8 cellular contexts compared by ENCODE assay signal in the genomic region with DNA sequence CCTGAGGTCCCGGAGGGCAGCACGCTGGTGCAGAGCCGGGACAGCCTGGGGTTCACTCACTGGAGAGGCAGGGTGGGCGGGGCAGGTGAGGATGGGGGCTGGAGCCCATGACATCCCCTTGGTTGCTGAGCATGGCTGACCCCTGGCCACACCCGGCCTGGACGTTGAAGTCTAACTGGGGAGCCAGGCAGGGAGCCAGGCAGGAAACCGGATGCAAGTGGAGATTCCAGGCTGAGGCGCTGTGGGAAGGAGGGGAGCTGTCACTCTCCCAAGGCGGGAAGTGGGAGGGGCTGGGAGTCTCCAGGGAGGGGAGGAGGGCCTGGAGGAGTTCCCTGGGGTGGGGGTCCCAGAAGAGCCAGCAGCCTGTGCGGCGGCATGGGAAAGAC. TPM values are rescaled to one million over a fixed set of nuclear protein-coding genes. Genes with fewer than 3 reads are reported as not detected.
DNase-seq lines count a peak whose midpoint lies in the region; ATAC-seq and TF ChIP-seq lines count a peak whose summit lies in the region.

No MANE protein-coding gene starts in this region.

- CTCF ChIA-PET in activated CD4-positive, alpha-beta T cell treated with anti-CD3 and anti-CD28 coated beads for 36 hours (lab: Charles Lee): interaction anchor here (1.1 kb wide), 1 partner anchor 25 kb away, joined by 3 read pairs; no protein-coding TSS in a partner anchor

- no peak for TF ChIP-seq CTCF in endothelial cell (IDR thresholded peaks at IDR 0.05; ENCODE audit: unreplicated experiment)

- H3K9me3 Mint-ChIP-seq in endothelial cell (ENCODE audit: unreplicated experiment): no peaks in the 10 kb centered on the region
- H3K9me3 Mint-ChIP-seq in naive thymus-derived CD8-positive, alpha-beta T cell: no peaks in the 10 kb centered on the region
- no peaks in the 10 kb centered on the region for H3K9me3 Mint-ChIP-seq in activated CD4-positive, alpha-beta T cell treated with anti-CD3 and anti-CD28 coated beads for 36 hours (ENCODE audit: low read depth)

- POLR2A ChIA-PET in naive thymus-derived CD8-positive, alpha-beta T cell (lab: Charles Lee): interaction anchor here (0.6 to 5.7 kb wide), 3 partner anchors 8 to 33 kb away, joined by 3 to 58 read pairs (median 3); partner anchors contain the start of gene INF2
- POLR2A ChIA-PET in activated CD4-positive, alpha-beta T cell treated with anti-CD3 and anti-CD28 coated beads for 36 hours (lab: Charles Lee): no interaction called here

- peaks cover 20% of the 10 kb centered on the region for H3K27me3 Mint-ChIP-seq in endothelial cell (ENCODE audit: unreplicated experiment)
- no peaks in the 10 kb centered on the region for H3K27me3 Mint-ChIP-seq in naive thymus-derived CD8-positive, alpha-beta T cell
- no peaks in the 10 kb centered on the region for H3K27me3 Mint-ChIP-seq in activated CD4-positive, alpha-beta T cell treated with anti-CD3 and anti-CD28 coated beads for 36 hours

- DNase-seq in AG08395 (ENCODE audit: low spot score) (peak; percentile 91), NCI-H460 (ENCODE audit: extremely low read depth, low read depth) (peak; percentile 94), endothelial cell (ENCODE audit: low spot score) (peak; percentile 83), lung microvascular endothelial cell (ENCODE audit: low read depth in 2 of 2) (peak; percentile 51 to 91), ureter (ENCODE audit: low spot score) (peak; percentile 91)
- no peak for DNase-seq in stimulated activated CD4-positive, alpha-beta T cell treated with anti-CD3 and anti-CD28 coated beads, Interleukin-4, amount 100 ng/mL, for 24 hours
- DNase-seq in naive thymus-derived CD8-positive, alpha-beta T cell: no peak
- DNase-seq in activated CD4-positive, alpha-beta T cell treated with anti-CD3 and anti-CD28 coated beads for 36 hours: no peak

- intact Hi-C loops in activated CD4-positive, alpha-beta T cell treated with anti-CD3 and anti-CD28 coated beads for 36 hours (cut with DNase I, micrococcal nuclease): no loop called here

- peak overlapping the region; percentile 98 for H3K27ac Mint-ChIP-seq in endothelial cell (ENCODE audit: unreplicated experiment)
- no peak overlapping the region for H3K27ac Mint-ChIP-seq in naive thymus-derived CD8-positive, alpha-beta T cell
- H3K27ac Mint-ChIP-seq in activated CD4-positive, alpha-beta T cell treated with anti-CD3 and anti-CD28 coated beads for 36 hours: no peak overlapping the region

- peaks cover 25% of the 10 kb centered on the region for H3K4me1 Mint-ChIP-seq in endothelial cell (ENCODE audit: unreplicated experiment)
- H3K4me1 Mint-ChIP-seq in naive thymus-derived CD8-positive, alpha-beta T cell: peaks cover 14 to 46% (median 32%) of the 10 kb centered on the region in 4 donors
- H3K4me1 Mint-ChIP-seq in activated CD4-positive, alpha-beta T cell treated with anti-CD3 and anti-CD28 coated beads for 36 hours: peaks cover 14% of the 10 kb centered on the region

- H3K36me3 Mint-ChIP-seq in endothelial cell (ENCODE audit: low read depth, unreplicated experiment): peaks cover 4% of the 10 kb centered on the region
- H3K36me3 Mint-ChIP-seq in naive thymus-derived CD8-positive, alpha-beta T cell: no peaks in the 10 kb centered on the region
- no peaks in the 10 kb centered on the region for H3K36me3 Mint-ChIP-seq in activated CD4-positive, alpha-beta T cell treated with anti-CD3 and anti-CD28 coated beads for 36 hours (ENCODE audit: low read depth)

- ATAC-seq in naive thymus-derived CD8-positive, alpha-beta T cell: no peak
- ATAC-seq in activated CD4-positive, alpha-beta T cell treated with anti-CD3 and anti-CD28 coated beads for 36 hours: no peak

- peak overlapping the region; percentile 83 for H3K4me3 Mint-ChIP-seq in endothelial cell (ENCODE audit: unreplicated experiment)
- H3K4me3 Mint-ChIP-seq in naive thymus-derived CD8-positive, alpha-beta T cell: no peak overlapping the region
- no peak overlapping the region for H3K4me3 Mint-ChIP-seq in activated CD4-positive, alpha-beta T cell treated with anti-CD3 and anti-CD28 coated beads for 36 hours

RNA-seq across cellular contexts. Expression of gene INF2, which starts 7.7 kb away (rescaled TPM):
- 58.0 and 61.3 TPM in 2 replicates for total RNA-seq in NCI-H460 (2014; rRNA removed; shearing (Covaris generic))
- 228 and 311 TPM in 2 replicates for polyA plus RNA-seq in NCI-H460 (2014; cell fraction: nucleus; rRNA removed)
- 97.2 TPM for total RNA-seq in endothelial cell (ENCODE audit: unreplicated experiment)
- 22.2 and 23.2 TPM in 2 replicates for total RNA-seq in lung microvascular endothelial cell
- total RNA-seq in ureter: 81.6 TPM
- 100 to 1,000 TPM; 114 to 121 TPM for total RNA-seq in naive thymus-derived CD8-positive, alpha-beta T cell
- polyA plus RNA-seq in naive thymus-derived CD8-positive, alpha-beta T cell: 1 to 10 TPM; 1.8 to 7.6 (median 5.1) TPM
- 10 to 100 TPM; 60.8 to 66.0 TPM for total RNA-seq in activated CD4-positive, alpha-beta T cell treated with anti-CD3 and anti-CD28 coated beads for 36 hours

RNA-seq across cellular contexts. Expression of gene ADSS1, which starts 42.3 kb away (rescaled TPM):
- 13.0 and 19.8 TPM in 2 replicates for total RNA-seq in NCI-H460 (2014; rRNA removed; shearing (Covaris generic))
- 10.3 and 25.3 TPM in 2 replicates for polyA plus RNA-seq in NCI-H460 (2014; cell fraction: nucleus; rRNA removed)
- total RNA-seq in endothelial cell (ENCODE audit: unreplicated experiment) (6.1 TPM), lung microvascular endothelial cell (0.87 and 1.8 TPM in 2 replicates), ureter (11.0 TPM)
- 1 to 10 TPM; 5.1 to 5.5 TPM for total RNA-seq in naive thymus-derived CD8-positive, alpha-beta T cell
- 1 to 10 TPM in 2 of 3 donors, under 1 TPM in 1; 0.61 to 3.1 (median 1.4) TPM for polyA plus RNA-seq in naive thymus-derived CD8-positive, alpha-beta T cell
- 1 to 10 TPM; 2.2 to 3.2 TPM for total RNA-seq in activated CD4-positive, alpha-beta T cell treated with anti-CD3 and anti-CD28 coated beads for 36 hours

Comparison
In these comparisons a context has a peak if more than half of its experiments do, and no peak if none do; other contexts are left out.
1. DNase-seq: peak in AG08395 (single experiment), NCI-H460 (single experiment), endothelial cell (single experiment), lung microvascular endothelial cell (2 of 2) and ureter (single experiment); none in stimulated activated CD4-positive, alpha-beta T cell treated with anti-CD3 and anti-CD28 coated beads, Interleukin-4, amount 100 ng/mL, for 24 hours (single experiment), naive thymus-derived CD8-positive, alpha-beta T cell (0 of 10) and activated CD4-positive, alpha-beta T cell treated with anti-CD3 and anti-CD28 coated beads for 36 hours (single experiment).